ENCODE assay signal across 25 cellular contexts in the genomic region with DNA sequence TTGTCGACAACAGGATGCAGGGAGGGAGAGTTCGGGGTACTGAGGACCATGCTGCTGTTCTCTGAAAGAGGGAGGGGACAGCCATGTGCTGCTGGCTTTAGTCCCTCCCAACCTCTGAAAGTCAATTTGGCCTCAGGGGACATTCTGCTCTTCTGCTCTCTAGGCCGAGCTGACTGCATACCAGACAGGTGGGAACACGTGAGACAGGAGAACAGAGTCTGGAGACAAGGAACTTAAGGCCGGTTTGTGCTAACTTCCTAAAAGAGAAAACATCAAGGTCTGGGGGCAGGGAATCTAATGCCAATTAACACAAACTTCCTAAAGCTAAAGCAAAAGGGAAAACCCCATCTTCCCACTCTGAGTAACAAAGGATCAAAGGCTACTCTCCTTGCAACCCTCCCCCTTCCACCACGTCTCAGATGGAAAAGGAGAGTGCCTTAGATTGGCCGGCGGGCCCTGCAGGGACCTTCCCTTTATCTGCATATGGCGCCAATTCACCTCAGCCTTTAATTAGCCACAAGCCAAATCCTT. TPM values are rescaled to one million over a fixed set of nuclear protein-coding genes. Genes with fewer than 3 reads are reported as not detected.
DNase-seq lines count a peak whose midpoint lies in the region; ATAC-seq, FAIRE-seq and TF ChIP-seq lines count a peak whose summit lies in the region.
"Had no signal": no experiment of that assay in that cellular context is flagged by ENCODE, and none has a peak within 500 bp of the region (broad histone marks: within the 10 kb centered on the region; RNA-seq: fewer than 3 reads in every experiment).

No MANE protein-coding gene starts in this region.

- H3K9me3 ChIP-seq in right cardiac atrium (ENCODE audit: control insufficient read depth, low read length) (no peaks in the 10 kb centered on the region), right atrium auricular region (no peaks in the 10 kb centered on the region), hepatocyte (ENCODE audit: low read depth) (no peaks in the 10 kb centered on the region), kidney (ENCODE audit: control insufficient read depth in 1 of 2, low read length in 2 of 2) (no peaks in the 10 kb centered on the region)
- H3K9me3 ChIP-seq: BLaER1, heart right ventricle, left lung, neutrophil, SJSA1 had no signal

- ATAC-seq in right cardiac atrium (no peak), HG03378 (IDR thresholded peaks at IDR 0.05; ENCODE audit: unreplicated experiment) (no peak)
- ATAC-seq: left lung had no signal

- H3K27me3 ChIP-seq in right cardiac atrium (ENCODE audit: control insufficient read depth, insufficient read depth) (no peaks in the 10 kb centered on the region), right atrium auricular region (no peaks in the 10 kb centered on the region), hepatocyte (peaks cover 17% of the 10 kb centered on the region), dorsolateral prefrontal cortex (no peaks in the 10 kb centered on the region)
- H3K27me3 ChIP-seq: BLaER1, brain microvascular endothelial cell, left lung, neutrophil, SJSA1 had no signal

- DNase-seq in right cardiac atrium (no peak), right atrium auricular region (ENCODE audit: low spot score) (no peak), hepatocyte (ENCODE audit: low spot score) (peak; percentile 40), mesenteric fat pad (ENCODE audit: low spot score) (peak; percentile 65), kidney (no peak), dorsolateral prefrontal cortex (no peak), NCI-H187 (lab: John Stamatoyannopoulos, UW) (no peak)
- DNase-seq: activated CD4-positive, alpha-beta T cell treated with anti-CD3 and anti-CD28 coated beads, Interleukin-2, amount 50 U/mL, for 1 hour; activated CD8-positive, alpha-beta memory T cell treated with anti-CD3 and anti-CD28 coated beads, Interleukin-2, amount 50 U/mL, for 4 hours; activated effector memory CD4-positive, alpha-beta T cell treated with Interleukin-2 at 50 U/mL for 16 hours; brain microvascular endothelial cell; Calu3; heart right ventricle; KG1; left lung; NCI-H1930; NCI-H2227 treated with DMSO at 0.1 percent for 48 hours; PC-9; retina had no signal

- H3K27ac ChIP-seq in right cardiac atrium (ENCODE audit: low read length) = peak overlapping the region; percentile 56
- no peak overlapping the region for H3K27ac ChIP-seq in right atrium auricular region
- H3K27ac ChIP-seq in hepatocyte = no peak overlapping the region
- H3K27ac ChIP-seq in kidney (ENCODE audit: low read depth in 2 of 2, low read length in 2 of 2) = peak overlapping the region in 1 of 2 donors; percentile 16
- no peak overlapping the region for H3K27ac ChIP-seq in dorsolateral prefrontal cortex
- H3K27ac ChIP-seq: BLaER1, brain microvascular endothelial cell, neutrophil, PC-9, SJSA1 had no signal

- H3K9ac ChIP-seq in kidney (ENCODE audit: low read length in 2 of 2) = no peak overlapping the region
- H3K9ac ChIP-seq: BLaER1 had no signal

- FAIRE-seq in kidney (lab: Jason Lieb, UNC) = no peak
- FAIRE-seq: endothelial cell of umbilical vein had no signal

- intact Hi-C loops in right cardiac atrium (cut with DNase I) = no loop called here
- intact Hi-C loops in kidney (cut with DNase I) = no loop called here
- intact Hi-C loops in dorsolateral prefrontal cortex (cut with DNase I) = no loop called here

- H3K4me3 ChIP-seq in right cardiac atrium (ENCODE audit: low read length) = no peak overlapping the region
- H3K4me3 ChIP-seq in right atrium auricular region = no peak overlapping the region
- H3K4me3 ChIP-seq in hepatocyte = no peak overlapping the region
- H3K4me3 ChIP-seq in kidney (ENCODE audit: low read length in 2 of 2) = no peak overlapping the region
- H3K4me3 ChIP-seq in dorsolateral prefrontal cortex = no peak overlapping the region
- H3K4me3 ChIP-seq: BLaER1, heart right ventricle, left lung, PC-9, SJSA1 had no signal

- H3K79me2 ChIP-seq in hepatocyte = no peaks in the 10 kb centered on the region

- no peaks in the 10 kb centered on the region for H3K36me3 ChIP-seq in right atrium auricular region
- H3K36me3 ChIP-seq in hepatocyte (replicated peaks; ENCODE audit: insufficient read depth, low read depth) = no peaks in the 10 kb centered on the region
- no peaks in the 10 kb centered on the region for H3K36me3 ChIP-seq in kidney (ENCODE audit: control insufficient read depth in 1 of 2, insufficient read depth in 2 of 2, low read length in 2 of 2)
- H3K36me3 ChIP-seq: BLaER1, brain microvascular endothelial cell, heart right ventricle, left lung, neutrophil, SJSA1 had no signal

- no peak overlapping the region for H2AFZ ChIP-seq in hepatocyte
- H2AFZ ChIP-seq: PC-9 had no signal

- WGBS in right cardiac atrium = 52% methylated on average over 9 of the region's 9 CpGs
- WGBS in hepatocyte (ENCODE audit: low lambda C conversion rate, missing lambda C conversion rate) = 34% methylated on average over 9 of the region's 9 CpGs

- no peak overlapping the region for H3K4me2 ChIP-seq in hepatocyte
- H3K4me2 ChIP-seq: BLaER1, PC-9 had no signal

- H3K4me1 ChIP-seq in right cardiac atrium (ENCODE audit: control insufficient read depth, insufficient read depth, low read length) (peaks cover 11% of the 10 kb centered on the region), right atrium auricular region (peaks cover 0 to 23% of the 10 kb centered on the region in 2 donors), hepatocyte (ENCODE audit: insufficient read depth) (peaks cover 19% of the 10 kb centered on the region), kidney (ENCODE audit: control insufficient read depth in 1 of 2, insufficient read depth in 1 of 2, low read depth in 1 of 2, low read length in 2 of 2) (peaks cover 6 to 22% of the 10 kb centered on the region in 2 donors)

- no peaks in the 10 kb centered on the region for H3K9me2 ChIP-seq in hepatocyte (replicated peaks; ENCODE audit: insufficient read depth)

- H4K20me1 ChIP-seq in hepatocyte (ENCODE audit: insufficient read depth, poor library complexity, severe bottlenecking) = no peaks in the 10 kb centered on the region
- H4K20me1 ChIP-seq: BLaER1 had no signal

- no peak for TF ChIP-seq CTCF in right atrium auricular region (IDR thresholded peaks at IDR 0.05)
- TF ChIP-seq CTCF in hepatocyte (IDR thresholded peaks at IDR 0.05; ENCODE audit: poor library complexity) = no peak
- no peak for TF ChIP-seq CTCF in kidney (IDR thresholded peaks at IDR 0.05; ENCODE audit: borderline replicate concordance, extremely low read depth, insufficient read depth)
- no peak for TF ChIP-seq CTCF in dorsolateral prefrontal cortex (IDR thresholded peaks at IDR 0.05 in 54 of 56, conservative IDR thresholded peaks at IDR 0.05 in 2 of 56; ENCODE audit: low read depth in 1 of 56, partially characterized antibody in 56 of 56)

RNA-seq across cellular contexts. Expression of gene SLCO2A1, which starts 41.0 kb away (rescaled TPM):
- 100 to 1,000 TPM in 1 of 4 donors, 10 to 100 TPM in 3; 34.5 to 100 (median 43.7) TPM for total RNA-seq in right cardiac atrium
- polyA plus RNA-seq in right cardiac atrium = 17.1 TPM
- 10 to 100 TPM; 15.1 to 36.4 TPM for total RNA-seq in right atrium auricular region
- 2.2 and 2.3 TPM in 2 replicates for total RNA-seq in hepatocyte
- 7.0 and 8.4 TPM in 2 replicates for polyA plus RNA-seq in hepatocyte
- total RNA-seq in mesenteric fat pad = 40.1 TPM
- total RNA-seq in kidney = 169 TPM
- 27.2 TPM for polyA plus RNA-seq in kidney (ENCODE audit: insufficient read depth, low read depth, low replicate concordance)
- 10 to 100 TPM in 3 of 120 experiments, 1 to 10 TPM in 116, under 1 TPM in 1; 0.93 to 10.5 (median 5.3) TPM for total RNA-seq in dorsolateral prefrontal cortex
- total RNA-seq: Calu3; T-helper 1 cell treated with Interleukin-12 subunit alpha and Interleukin-12 subunit beta and Interleukin-4 antibody, amounts not matched to agents 30 ng/mL and 1 ng/mL, for 36 hours had no signal

Comparison
In these comparisons a context has a peak if more than half of its experiments do, and no peak if none do; other contexts are left out.
1. DNase-seq: peak in hepatocyte (single experiment) and mesenteric fat pad (single experiment); none in right cardiac atrium (0 of 3), right atrium auricular region (single experiment), kidney (single experiment), dorsolateral prefrontal cortex (0 of 10) and NCI-H187 (0 of 2).